ENCODE assay signal across 8 cellular contexts in the genomic region with DNA sequence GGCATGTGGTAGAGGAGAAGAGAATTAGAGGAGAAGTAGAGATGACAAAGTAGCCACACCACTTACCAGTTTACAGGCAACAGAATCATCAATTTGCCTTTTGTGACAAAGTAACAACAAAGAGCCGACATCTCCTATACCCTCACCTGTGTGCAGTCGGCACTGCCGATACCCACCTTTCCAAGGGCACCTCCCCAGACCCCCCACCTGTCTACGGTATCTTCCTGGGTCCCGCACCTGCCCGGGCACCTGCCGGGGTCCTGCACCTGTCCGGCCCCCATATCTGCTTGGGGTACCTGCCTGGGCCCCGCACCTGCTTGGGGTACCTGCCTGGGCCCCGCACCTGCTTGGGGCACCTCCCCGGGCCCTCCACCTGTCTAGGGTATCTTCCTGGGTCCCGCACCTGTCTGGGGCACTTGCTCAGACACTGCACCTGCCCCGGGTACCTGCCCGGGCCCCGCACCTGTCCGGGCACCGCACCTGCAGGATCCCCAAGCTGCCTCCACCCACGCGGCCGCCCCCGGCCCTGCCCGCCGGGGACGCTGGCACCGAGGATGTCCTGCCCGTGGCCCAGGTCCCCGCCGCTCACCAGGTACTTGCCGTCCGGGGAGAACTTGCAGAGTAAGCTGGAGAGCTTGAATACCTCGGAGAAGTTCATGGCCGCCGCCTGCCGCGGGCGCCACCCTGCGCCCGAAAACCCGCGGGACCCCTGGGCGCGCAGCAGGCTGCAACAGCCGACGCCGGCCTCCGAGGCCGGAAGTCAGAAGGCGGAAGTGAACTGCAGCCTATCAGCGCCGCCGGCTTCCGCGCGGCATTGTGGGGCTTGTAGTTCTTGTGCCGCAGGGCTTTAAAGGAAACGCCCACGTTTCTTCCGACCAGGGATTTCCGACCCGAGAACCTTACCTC. TPM values are rescaled to one million over a fixed set of nuclear protein-coding genes. Genes with fewer than 3 reads are reported as not detected.
A peak's percentile ranks its signal among the peaks of the same experiment; 100 is the strongest.
DNase-seq lines count a peak whose midpoint lies in the region; ATAC-seq and TF ChIP-seq lines count a peak whose summit lies in the region.

A gene with protein sequence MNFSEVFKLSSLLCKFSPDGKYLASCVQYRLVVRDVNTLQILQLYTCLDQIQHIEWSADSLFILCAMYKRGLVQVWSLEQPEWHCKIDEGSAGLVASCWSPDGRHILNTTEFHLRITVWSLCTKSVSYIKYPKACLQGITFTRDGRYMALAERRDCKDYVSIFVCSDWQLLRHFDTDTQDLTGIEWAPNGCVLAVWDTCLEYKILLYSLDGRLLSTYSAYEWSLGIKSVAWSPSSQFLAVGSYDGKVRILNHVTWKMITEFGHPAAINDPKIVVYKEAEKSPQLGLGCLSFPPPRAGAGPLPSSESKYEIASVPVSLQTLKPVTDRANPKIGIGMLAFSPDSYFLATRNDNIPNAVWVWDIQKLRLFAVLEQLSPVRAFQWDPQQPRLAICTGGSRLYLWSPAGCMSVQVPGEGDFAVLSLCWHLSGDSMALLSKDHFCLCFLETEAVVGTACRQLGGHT (minus strand): TSS at position 762 of the 906 bp plus-strand sequence. CDS start 104 bp downstream, at position 658.

- H2AFZ ChIP-seq in PC-9: peak within 1 kb of the TSS; percentile 90

- H3K36me3 ChIP-seq in HUES64 (ENCODE audit: insufficient read depth, low read length): peaks cover 20% of the 10 kb centered on the region
- no peaks in the 10 kb centered on the region for H3K36me3 ChIP-seq in PC-9 (ENCODE audit: low read depth)
- H3K36me3 ChIP-seq in muscle layer of colon (ENCODE audit: insufficient read depth, low read length): peaks cover 11% of the 10 kb centered on the region

- H3K79me2 ChIP-seq in PC-9 (ENCODE audit: low read depth): peaks cover 13% of the 10 kb centered on the region

- CTCF ChIA-PET in PC-9 (lab: Charles Lee): no interaction called here

- intact Hi-C loops in PC-9 (cut with micrococcal nuclease; ENCODE audit: unreplicated experiment): no loop called here

- H3K4me3 ChIP-seq in HUES64 (ENCODE audit: low read length): peak within 1 kb of the TSS; percentile 94
- peak within 1 kb of the TSS; percentile 86 for H3K4me3 ChIP-seq in PC-9
- peak within 1 kb of the TSS; percentile 80 to 98 for H3K4me3 ChIP-seq in muscle layer of colon (ENCODE audit: low read depth in 1 of 2, low read length in 2 of 2)

- H3K27me3 ChIP-seq in HUES64 (ENCODE audit: insufficient read depth, low read length): peaks cover 52% of the 10 kb centered on the region
- H3K27me3 ChIP-seq in PC-9 (ENCODE audit: insufficient read depth, low read depth): peaks cover 32% of the 10 kb centered on the region
- peaks cover 26 to 39% of the 10 kb centered on the region in 2 donors for H3K27me3 ChIP-seq in muscle layer of colon (ENCODE audit: control insufficient read depth in 1 of 2, insufficient read depth in 2 of 2, low read length in 2 of 2)

- H3K9me2 ChIP-seq in PC-9 (ENCODE audit: insufficient read depth): no peaks in the 10 kb centered on the region

- H3K4me1 ChIP-seq in HUES64 (ENCODE audit: insufficient read depth, low read length): peaks cover 5% of the 10 kb centered on the region
- peaks cover 7% of the 10 kb centered on the region for H3K4me1 ChIP-seq in PC-9 (replicated peaks; ENCODE audit: insufficient read depth)
- H3K4me1 ChIP-seq in muscle layer of colon (ENCODE audit: insufficient read depth, low read length): peaks cover 16% of the 10 kb centered on the region

- H3K9me3 ChIP-seq in HUES64 (ENCODE audit: insufficient read depth, low read depth, low read length) (no peaks in the 10 kb centered on the region), PC-9 (ENCODE audit: insufficient read depth, low read depth) (no peaks in the 10 kb centered on the region), muscle layer of colon (ENCODE audit: low read length) (no peaks in the 10 kb centered on the region)

- WGBS in HUES64: 4% methylated on average over 60 of the region's 60 CpGs

- peaks cover 5% of the 10 kb centered on the region; the same call in 1 of the 2 replicates for H3F3A ChIP-seq in PC-9 (ENCODE audit: insufficient read depth, low read depth)

- peak within 1 kb of the TSS; percentile 58 for H3K9ac ChIP-seq in HUES64 (ENCODE audit: low read depth, low read length)
- peak within 1 kb of the TSS; percentile 33 for H3K9ac ChIP-seq in muscle layer of colon (ENCODE audit: low read length)

- no peak for TF ChIP-seq CTCF in PC-9 (conservative IDR thresholded peaks at IDR 0.05)

- no TSS peak for BruUV-seq in PC-9 (replicated peaks; lab: Mats Ljungman, UMichigan)

- POLR2A ChIA-PET in PC-9 (lab: Charles Lee; ENCODE audit: unreplicated experiment): no interaction called here

- H3K4me2 ChIP-seq in PC-9: peak within 1 kb of the TSS; percentile 88

- ATAC-seq in GM21447 (IDR thresholded peaks at IDR 0.05; ENCODE audit: unreplicated experiment) (peak; percentile 79), esophagus mucosa (peak; percentile 88)

- H4K20me1 ChIP-seq in PC-9 (ENCODE audit: insufficient read depth): no peaks in the 10 kb centered on the region

- DNase-seq in DMS 273 treated with DMSO at 0.1 percent for 48 hours (lab: John Stamatoyannopoulos, UW) (peak; percentile 78), PC-9 (peak; percentile 85 to 86)
- peak; percentile 89 for DNase-seq in activated T-cell treated with anti-CD3 and anti-CD28 coated beads, Interleukin-2, amount 50 U/mL, for 1 hour
- DNase-seq in stimulated activated CD8-positive, alpha-beta memory T cell treated with anti-CD3 and anti-CD28 coated beads, Interleukin-7, amount 100 ng/mL, for 1 hour (ENCODE audit: low read depth in 2 of 2): peak; percentile 72 to 78

- H3K27ac ChIP-seq in HUES64 (ENCODE audit: low read depth, low read length): no peak within 1 kb of the TSS
- H3K27ac ChIP-seq in PC-9: no peak within 1 kb of the TSS
- peak within 1 kb of the TSS; percentile 56 for H3K27ac ChIP-seq in muscle layer of colon (ENCODE audit: low read depth, low read length)

RNA-seq across cellular contexts. Expression of the gene that starts here (rescaled TPM):
- 18.2 TPM for polyA plus RNA-seq in HUES64 (2013, experiment 1 of 2)
- 18.1 TPM for polyA plus RNA-seq in HUES64 (2013, experiment 2 of 2)
- total RNA-seq in PC-9 (2021): 23.8 and 25.5 TPM in 2 replicates
- total RNA-seq in esophagus mucosa: 13.9 TPM
